In genomic region chr19:47111081-47111589, GRCh38 we compare ENCODE assay signal across 8 cellular contexts. TPM values are rescaled to one million over a fixed set of nuclear protein-coding genes. Genes with fewer than 3 reads are reported as not detected.
A peak's percentile ranks its signal among the peaks of the same experiment; 100 is the strongest.
DNase-seq lines count a peak whose midpoint lies in the region; ATAC-seq and TF ChIP-seq lines count a peak whose summit lies in the region.

No MANE protein-coding gene starts in this region.

- WGBS in upper lobe of left lung, 2 donors = 0% methylated on average over 25 to 29 of the region's 30 CpGs

- H3K36me3 Mint-ChIP-seq in activated CD4-positive, alpha-beta memory T cell treated with anti-CD3 and anti-CD28 coated beads for 36 hours = peaks cover 50% of the 10 kb centered on the region
- no peaks in the 10 kb centered on the region for H3K36me3 Mint-ChIP-seq in natural killer cell

- no peak for TF ChIP-seq POLR2A in upper lobe of left lung (IDR thresholded peaks at IDR 0.05)

- H3K9ac ChIP-seq in HUES48 (ENCODE audit: low read depth, low read length) = peak overlapping the region; percentile 97
- peak overlapping the region; percentile 91 for H3K9ac ChIP-seq in endocrine pancreas (ENCODE audit: control insufficient read depth, insufficient read depth, low read length)

- peak overlapping the region; percentile 97 for H3K27ac Mint-ChIP-seq in activated CD4-positive, alpha-beta memory T cell treated with anti-CD3 and anti-CD28 coated beads for 36 hours
- H3K27ac Mint-ChIP-seq in natural killer cell = peak overlapping the region; percentile 99 to 100

- H3K27ac ChIP-seq in HUES48 (ENCODE audit: low read depth, low read length) = peak overlapping the region; percentile 100
- peak overlapping the region; percentile 98 to 100 (median 100) for H3K27ac ChIP-seq in upper lobe of left lung

- no peaks in the 10 kb centered on the region for H3K9me3 Mint-ChIP-seq in activated CD4-positive, alpha-beta memory T cell treated with anti-CD3 and anti-CD28 coated beads for 36 hours
- no peaks in the 10 kb centered on the region for H3K9me3 Mint-ChIP-seq in natural killer cell

- H3K4me3 ChIP-seq in AG09309 (ENCODE audit: control insufficient read depth, low read depth, low read length) (peak overlapping the region; percentile 86), HUES48 (ENCODE audit: low read depth, low read length) (peak overlapping the region; percentile 85), endocrine pancreas (ENCODE audit: control insufficient read depth, insufficient read depth, low read length) (peak overlapping the region; percentile 79), upper lobe of left lung (peak overlapping the region; percentile 62 to 86 (median 74))

- H3K27me3 ChIP-seq in HUES48 (ENCODE audit: control insufficient read depth, insufficient read depth, low read length) = no peaks in the 10 kb centered on the region
- H3K27me3 ChIP-seq in endocrine pancreas (ENCODE audit: control insufficient read depth, insufficient read depth, low read length) = no peaks in the 10 kb centered on the region
- no peaks in the 10 kb centered on the region for H3K27me3 ChIP-seq in upper lobe of left lung

- H3K36me3 ChIP-seq in HUES48 (ENCODE audit: control insufficient read depth, insufficient read depth, low read length) = peaks cover 23% of the 10 kb centered on the region
- H3K36me3 ChIP-seq in endocrine pancreas (ENCODE audit: control insufficient read depth, insufficient read depth, low read length) = no peaks in the 10 kb centered on the region
- H3K36me3 ChIP-seq in upper lobe of left lung = no peaks in the 10 kb centered on the region

- peak overlapping the region; percentile 85 for H3K4me3 Mint-ChIP-seq in activated CD4-positive, alpha-beta memory T cell treated with anti-CD3 and anti-CD28 coated beads for 36 hours
- peak overlapping the region; percentile 99 for H3K4me3 Mint-ChIP-seq in natural killer cell

- DNase-seq in AG09309 (ENCODE audit: low read depth) (no peak), natural killer cell (peak; percentile 50), upper lobe of left lung (peak; percentile 44 to 81), SHP77 treated with DMSO at 0.1 percent for 48 hours (lab: John Stamatoyannopoulos, UW) (no peak)
- DNase-seq in activated CD4-positive, alpha-beta memory T cell treated with anti-CD3 and anti-CD28 coated beads for 36 hours = peak; percentile 71

- no peaks in the 10 kb centered on the region for H3K27me3 Mint-ChIP-seq in activated CD4-positive, alpha-beta memory T cell treated with anti-CD3 and anti-CD28 coated beads for 36 hours
- peaks cover 0 to 4% of the 10 kb centered on the region in 2 donors for H3K27me3 Mint-ChIP-seq in natural killer cell (ENCODE audit: low read depth in 2 of 2)

- peaks cover 45% of the 10 kb centered on the region for H3K4me1 Mint-ChIP-seq in activated CD4-positive, alpha-beta memory T cell treated with anti-CD3 and anti-CD28 coated beads for 36 hours (ENCODE audit: low read depth)
- H3K4me1 Mint-ChIP-seq in natural killer cell = peaks cover 67 to 69% of the 10 kb centered on the region in 2 donors

- H3K9me3 ChIP-seq in HUES48 (ENCODE audit: control insufficient read depth, insufficient read depth, low read length) = no peaks in the 10 kb centered on the region
- no peaks in the 10 kb centered on the region for H3K9me3 ChIP-seq in endocrine pancreas (ENCODE audit: control insufficient read depth, low read length)
- no peaks in the 10 kb centered on the region for H3K9me3 ChIP-seq in upper lobe of left lung

- intact Hi-C loops in activated CD4-positive, alpha-beta memory T cell treated with anti-CD3 and anti-CD28 coated beads for 36 hours (cut with micrococcal nuclease) = loop anchor here (5.0 kb wide), 1 partner anchor 324 kb away; the partner anchor contains the start of gene SLC1A5
- intact Hi-C loops in natural killer cell (cut with micrococcal nuclease) = loop anchor here (5.0 kb wide), 3 partner anchors 34 to 509 kb away; partner anchors contain the start of gene CALM3

- H3K4me1 ChIP-seq in HUES48 (ENCODE audit: control insufficient read depth, insufficient read depth, low read length) (peaks cover 36% of the 10 kb centered on the region), endocrine pancreas (ENCODE audit: control insufficient read depth, insufficient read depth, low read length) (peaks cover 16% of the 10 kb centered on the region), upper lobe of left lung (peaks cover 35 to 50% (median 39%) of the 10 kb centered on the region in 4 donors)

- POLR2A ChIA-PET in activated CD4-positive, alpha-beta memory T cell treated with anti-CD3 and anti-CD28 coated beads for 36 hours (lab: Charles Lee) = interaction anchor here (1.1 to 9.4 kb wide), 5 partner anchors 16 to 327 kb away, joined by 3 to 205 read pairs (median 6); partner anchors contain the start of gene SLC1A5

- no peak for TF ChIP-seq EP300 in upper lobe of left lung (IDR thresholded peaks at IDR 0.05)

- CTCF ChIA-PET in activated CD4-positive, alpha-beta memory T cell treated with anti-CD3 and anti-CD28 coated beads for 36 hours (lab: Charles Lee) = interaction anchor here (0.6 to 1.5 kb wide), 3 partner anchors 15 to 90 kb away, joined by 3 to 4 read pairs (median 3); no protein-coding TSS in a partner anchor

- TF ChIP-seq CTCF in AG09309 (IDR thresholded peaks at IDR 0.05; ENCODE audit: control insufficient read depth, insufficient read depth, low read depth, low read length, missing control alignments) = no peak
- no peak for TF ChIP-seq CTCF in natural killer cell (IDR thresholded peaks at IDR 0.05)
- TF ChIP-seq CTCF in upper lobe of left lung (IDR thresholded peaks at IDR 0.05) = no peak

- ATAC-seq in natural killer cell (no peak), upper lobe of left lung (ENCODE audit: low FRiP score in 2 of 2) (no peak), GM21423 (IDR thresholded peaks at IDR 0.05; ENCODE audit: unreplicated experiment) (no peak)

RNA-seq across cellular contexts. Expression of gene ZC3H4, which starts 2.4 kb away (rescaled TPM):
- 10 to 100 TPM; 77.1 to 78.6 TPM for total RNA-seq in activated CD4-positive, alpha-beta memory T cell treated with anti-CD3 and anti-CD28 coated beads for 36 hours
- total RNA-seq in natural killer cell (10 to 100 TPM; 71.2 to 75.3 (median 73.3) TPM), upper lobe of left lung (10 to 100 TPM; 28.6 to 57.6 (median 44.1) TPM)

RNA-seq across cellular contexts. Expression of gene SAE1, which starts 19.5 kb away (rescaled TPM):
- total RNA-seq in activated CD4-positive, alpha-beta memory T cell treated with anti-CD3 and anti-CD28 coated beads for 36 hours = 100 to 1,000 TPM; 154 to 157 TPM
- total RNA-seq in natural killer cell (10 to 100 TPM; 42.5 to 49.3 (median 46.0) TPM), upper lobe of left lung (10 to 100 TPM; 31.1 to 61.2 (median 55.3) TPM)

Comparison
In these comparisons a context has a peak if more than half of its experiments do, and no peak if none do; other contexts are left out.
1. DNase-seq: peak in activated CD4-positive, alpha-beta memory T cell treated with anti-CD3 and anti-CD28 coated beads for 36 hours (single experiment), natural killer cell (single experiment) and upper lobe of left lung (2 of 2); none in AG09309 (single experiment) and SHP77 treated with DMSO at 0.1 percent for 48 hours (single experiment).
2. Peak in every context shown above with its lines, with median percentiles within 50 percentile points of each other: H3K4me3 ChIP-seq.